Comparison of ENCODE assay signal across 23 cellular contexts in genomic region chr3:14740983-14741382, GRCh38.
"Had no signal": no experiment of that assay in that cellular context is flagged by ENCODE, and none has a peak within 500 bp of the region (broad histone marks: within the 10 kb centered on the region; RNA-seq: fewer than 3 reads in every experiment).

No MANE protein-coding gene starts in this region.

- H3K36me3 ChIP-seq: brain microvascular endothelial cell had no signal

- H3K4me3 ChIP-seq: SK-N-MC had no signal

- ATAC-seq: activated T-helper 17 cell treated with anti-CD3 and anti-CD28 coated beads, Interleukin-2, amount 50 U/mL, for 72 hours; T-cell had no signal

- H3K27ac ChIP-seq: brain microvascular endothelial cell, SK-N-MC had no signal

- H3K27me3 ChIP-seq: brain microvascular endothelial cell had no signal

- DNase-seq: activated B cell treated with CpG ODN at 0.5 μM for 24 hours; activated CD4-positive, alpha-beta memory T cell treated with anti-CD3 and anti-CD28 coated beads, Interleukin-2, amount 10 ng/mL, durations not matched to agents 7 days and 5 days; activated CD4-positive, alpha-beta T cell treated with anti-CD3 and anti-CD28 coated beads for 1 hour; activated CD4-positive, alpha-beta T cell treated with anti-CD3 and anti-CD28 coated beads, Interleukin-2, amount 50 U/mL, for 1 hour; activated gamma-delta T cell; activated naive CD4-positive, alpha-beta T cell treated with anti-CD3 and anti-CD28 coated beads for 36 hours; activated T-cell treated with anti-CD3 and anti-CD28 coated beads for 4 hours; activated T-cell treated with anti-CD3 and anti-CD28 coated beads, Interleukin-2, amount 50 U/mL, for 48 hours; amygdala; brain microvascular endothelial cell; caudate nucleus; KG1; NCI-H1105; NCI-H1436; NCI-H1694 treated with DMSO at 0.1 percent for 48 hours; NCI-H2081; NCI-H510A treated with DMSO at 0.1 percent for 48 hours; NCI-H69; T-cell; T-helper 2 cell; T1000 had no signal
